ENCODE assay signal across 24 cellular contexts in the genomic region with DNA sequence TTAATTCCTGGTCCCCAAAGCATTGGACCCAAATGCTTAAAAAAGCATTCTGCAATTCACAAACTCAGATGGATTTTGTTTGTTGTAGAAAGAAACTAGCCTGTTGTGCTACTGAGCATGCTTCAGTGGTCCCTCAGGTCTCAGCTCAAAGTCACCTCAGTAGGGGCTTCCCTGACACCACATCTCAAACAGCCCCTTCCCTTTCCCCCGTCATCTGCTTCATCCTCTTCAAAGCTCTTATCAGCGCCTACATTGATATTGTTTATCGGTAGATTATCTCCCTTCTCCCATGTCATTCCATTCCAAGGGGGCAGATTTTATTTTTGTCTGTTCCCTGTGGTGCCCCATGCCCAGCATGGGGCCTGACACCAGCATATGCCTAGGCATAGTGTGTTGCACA.
DNase-seq lines count a peak whose midpoint lies in the region; ATAC-seq and TF ChIP-seq lines count a peak whose summit lies in the region.
"Had no signal": no experiment of that assay in that cellular context is flagged by ENCODE, and none has a peak within 500 bp of the region (broad histone marks: within the 10 kb centered on the region; RNA-seq: fewer than 3 reads in every experiment).

No MANE protein-coding gene starts in this region.

- no peak overlapping the region for H3K27ac ChIP-seq in osteoblast (ENCODE audit: low read depth, low read length)
- H3K27ac ChIP-seq in CD8-positive, alpha-beta memory T cell (ENCODE audit: low read depth, low read length) = no peak overlapping the region
- H3K27ac ChIP-seq in esophagus squamous epithelium = no peak overlapping the region
- H3K27ac ChIP-seq: HL-60, neutrophil, tibial artery had no signal

- WGBS in esophagus squamous epithelium, 2 donors = 74 to 93% methylated on average over 3 of the region's 3 CpGs

- H3K27ac Mint-ChIP-seq in HFFc6 = peak overlapping the region; percentile 2; the same call in 1 of the 2 replicates
- no peak overlapping the region for H3K27ac Mint-ChIP-seq in central memory CD8-positive, alpha-beta T cell (ENCODE audit: low read depth)
- H3K27ac Mint-ChIP-seq in CD8-positive, alpha-beta memory T cell = no peak overlapping the region
- H3K27ac Mint-ChIP-seq: activated CD4-positive, alpha-beta memory T cell treated with anti-CD3 and anti-CD28 coated beads, Interleukin-2, amount 10 ng/mL, durations not matched to agents 7 days and 5 days; activated naive CD4-positive, alpha-beta T cell treated with anti-CD3 and anti-CD28 coated beads, Interleukin-2, amount 50 U/mL, for 72 hours had no signal

- DNase-seq in HFFc6 (no peak), osteoblast (ENCODE audit: insufficient read length, low spot score, missing footprints) (peak; percentile 62), esophagus squamous epithelium (lab: John Stamatoyannopoulos, UW) (no peak), NCI-H2107 treated with DMSO at 0.1 percent for 48 hours (lab: John Stamatoyannopoulos, UW; ENCODE audit: unreplicated experiment) (no peak)
- no peak for DNase-seq in central memory CD8-positive, alpha-beta T cell (ENCODE audit: low spot score in 2 of 2)
- no peak for DNase-seq in CD8-positive, alpha-beta memory T cell
- DNase-seq in activated T-cell treated with anti-CD3 and anti-CD28 coated beads, Interleukin-2, amount 50 U/mL, for 48 hours = no peak
- DNase-seq: activated CD4-positive, alpha-beta memory T cell treated with anti-CD3 and anti-CD28 coated beads, Interleukin-2, amount 10 ng/mL, durations not matched to agents 7 days and 5 days; activated CD4-positive, CD25-positive, alpha-beta regulatory T cell treated with anti-CD3 and anti-CD28 coated beads, Interleukin-2, amount 50 U/mL, for 72 hours; cortex of kidney; DMS153; H9; mammary epithelial cell; NCI-H1417 treated with DMSO at 0.1 percent for 48 hours; NCI-H2081; NCI-H226; stimulated activated CD4-positive, alpha-beta T cell treated with anti-CD3 and anti-CD28 coated beads, Interleukin-15, amount 100 ng/mL, for 24 hours; stimulated activated naive CD8-positive, alpha-beta T cell treated with anti-CD3 and anti-CD28 coated beads, Interleukin-15, Interleukin-2, amounts not matched to agents 100 U/mL and 50 U/mL, for 24 hours; T-helper 2 cell; tibial artery had no signal

- intact Hi-C loops in esophagus squamous epithelium (cut with DNase I) = no loop called here

- H3K27me3 Mint-ChIP-seq in HFFc6 (ENCODE audit: insufficient read depth) = peaks cover 19% of the 10 kb centered on the region
- peaks cover 60% of the 10 kb centered on the region for H3K27me3 Mint-ChIP-seq in central memory CD8-positive, alpha-beta T cell
- peaks cover 14 to 42% of the 10 kb centered on the region in 2 donors for H3K27me3 Mint-ChIP-seq in CD8-positive, alpha-beta memory T cell

- CTCF ChIA-PET in CD8-positive, alpha-beta memory T cell (lab: Charles Lee) = no interaction called here

- no peaks in the 10 kb centered on the region for H3K36me3 Mint-ChIP-seq in HFFc6 (ENCODE audit: low read depth)
- H3K36me3 Mint-ChIP-seq in central memory CD8-positive, alpha-beta T cell (ENCODE audit: insufficient read depth) = no peaks in the 10 kb centered on the region
- H3K36me3 Mint-ChIP-seq in CD8-positive, alpha-beta memory T cell = no peaks in the 10 kb centered on the region
- H3K36me3 Mint-ChIP-seq: activated naive CD4-positive, alpha-beta T cell treated with anti-CD3 and anti-CD28 coated beads, Interleukin-2, amount 50 U/mL, for 72 hours had no signal

- no peak overlapping the region for H2AFZ ChIP-seq in osteoblast (ENCODE audit: low read length)

- H3K9me3 ChIP-seq in osteoblast (ENCODE audit: low read depth, low read length) (no peaks in the 10 kb centered on the region), esophagus squamous epithelium (peaks cover 0 to 17% (median 0%) of the 10 kb centered on the region in 3 donors)
- no peaks in the 10 kb centered on the region for H3K9me3 ChIP-seq in CD8-positive, alpha-beta memory T cell (ENCODE audit: low read length)
- H3K9me3 ChIP-seq: neutrophil had no signal

- POLR2A ChIA-PET in CD8-positive, alpha-beta memory T cell (lab: Charles Lee) = no interaction called here

- TF ChIP-seq CTCF in HFFc6 (IDR thresholded peaks at IDR 0.05) (no peak), osteoblast (IDR thresholded peaks at IDR 0.05; ENCODE audit: extremely low read depth, low read depth, low read length) (no peak), esophagus squamous epithelium (IDR thresholded peaks at IDR 0.05) (no peak)

- H3K36me3 ChIP-seq in osteoblast (ENCODE audit: insufficient read depth, low read length) (no peaks in the 10 kb centered on the region), esophagus squamous epithelium (no peaks in the 10 kb centered on the region)
- no peaks in the 10 kb centered on the region for H3K36me3 ChIP-seq in CD8-positive, alpha-beta memory T cell (ENCODE audit: insufficient read depth, low read length)
- H3K36me3 ChIP-seq: neutrophil, tibial artery had no signal

- H4K20me1 ChIP-seq in osteoblast (ENCODE audit: insufficient read depth, low read length) = no peaks in the 10 kb centered on the region

- H3K4me3 ChIP-seq in osteoblast (ENCODE audit: insufficient read depth, low read length) (no peak overlapping the region), esophagus squamous epithelium (no peak overlapping the region)
- H3K4me3 ChIP-seq in CD8-positive, alpha-beta memory T cell (ENCODE audit: low read length) = no peak overlapping the region
- H3K4me3 ChIP-seq: tibial artery had no signal

- no peak overlapping the region for H3K4me2 ChIP-seq in osteoblast (ENCODE audit: insufficient read depth, low read length)

- H3K79me2 ChIP-seq in osteoblast (ENCODE audit: insufficient read depth, low read length) = no peaks in the 10 kb centered on the region

- ATAC-seq in GM18520 (IDR thresholded peaks at IDR 0.05; ENCODE audit: unreplicated experiment) = peak; percentile 2
- ATAC-seq in central memory CD8-positive, alpha-beta T cell (replicated peaks; ENCODE audit: extremely low read depth, poor library complexity, severe bottlenecking) = no peak
- ATAC-seq: activated naive CD4-positive, alpha-beta T cell treated with anti-CD3 and anti-CD28 coated beads, Interleukin-2, amount 50 U/mL, for 72 hours had no signal

- no peak for TF ChIP-seq POLR2A in esophagus squamous epithelium (IDR thresholded peaks at IDR 0.05)

- peaks cover 10% of the 10 kb centered on the region; the same call in 1 of the 2 replicates for H3K9me3 Mint-ChIP-seq in HFFc6
- no peaks in the 10 kb centered on the region for H3K9me3 Mint-ChIP-seq in central memory CD8-positive, alpha-beta T cell
- H3K9me3 Mint-ChIP-seq in CD8-positive, alpha-beta memory T cell = no peaks in the 10 kb centered on the region
- H3K9me3 Mint-ChIP-seq: activated CD4-positive, alpha-beta memory T cell treated with anti-CD3 and anti-CD28 coated beads, Interleukin-2, amount 10 ng/mL, durations not matched to agents 7 days and 5 days; activated naive CD4-positive, alpha-beta T cell treated with anti-CD3 and anti-CD28 coated beads, Interleukin-2, amount 50 U/mL, for 72 hours had no signal

- H3K4me3 Mint-ChIP-seq in HFFc6 = no peak overlapping the region
- peak overlapping the region; percentile 11 for H3K4me3 Mint-ChIP-seq in central memory CD8-positive, alpha-beta T cell
- peak overlapping the region in 1 of 7 donors; percentile 24 for H3K4me3 Mint-ChIP-seq in CD8-positive, alpha-beta memory T cell
- H3K4me3 Mint-ChIP-seq: activated CD4-positive, alpha-beta memory T cell treated with anti-CD3 and anti-CD28 coated beads, Interleukin-2, amount 10 ng/mL, durations not matched to agents 7 days and 5 days had no signal

- H3K27me3 ChIP-seq in osteoblast (ENCODE audit: insufficient read depth, low read length) (no peaks in the 10 kb centered on the region), esophagus squamous epithelium (peaks cover 0 to 77% (median 0%) of the 10 kb centered on the region in 4 donors)
- no peaks in the 10 kb centered on the region for H3K27me3 ChIP-seq in CD8-positive, alpha-beta memory T cell (ENCODE audit: insufficient read depth, low read length, poor library complexity, severe bottlenecking)

- peaks cover 53% of the 10 kb centered on the region for H3K4me1 Mint-ChIP-seq in HFFc6 (ENCODE audit: low read depth)
- peaks cover 7% of the 10 kb centered on the region for H3K4me1 Mint-ChIP-seq in central memory CD8-positive, alpha-beta T cell
- peaks cover 0 to 16% (median 12%) of the 10 kb centered on the region in 3 donors for H3K4me1 Mint-ChIP-seq in CD8-positive, alpha-beta memory T cell
- H3K4me1 Mint-ChIP-seq: activated CD4-positive, alpha-beta memory T cell treated with anti-CD3 and anti-CD28 coated beads, Interleukin-2, amount 10 ng/mL, durations not matched to agents 7 days and 5 days had no signal

- H3K4me1 ChIP-seq in osteoblast (ENCODE audit: insufficient read depth, low read length) (peaks cover 5% of the 10 kb centered on the region), esophagus squamous epithelium (peaks cover 0 to 16% (median 7%) of the 10 kb centered on the region in 3 donors)
- no peaks in the 10 kb centered on the region for H3K4me1 ChIP-seq in CD8-positive, alpha-beta memory T cell (ENCODE audit: insufficient read depth, low read length)
